Comparison of ENCODE assay signal across 19 cellular contexts in genomic region chr3:191345334-191345733, GRCh38. TPM values are rescaled to one million over a fixed set of nuclear protein-coding genes. Genes with fewer than 3 reads are reported as not detected.
DNase-seq lines count a peak whose midpoint lies in the region; ATAC-seq and TF ChIP-seq lines count a peak whose summit lies in the region.
"Had no signal": no experiment of that assay in that cellular context is flagged by ENCODE, and none has a peak within 500 bp of the region (broad histone marks: within the 10 kb centered on the region; RNA-seq: fewer than 3 reads in every experiment).

No MANE protein-coding gene starts in this region.

- H3K36me3 Mint-ChIP-seq in activated CD4-positive, alpha-beta T cell treated with anti-CD3 and anti-CD28 coated beads for 36 hours (ENCODE audit: low read depth): no peaks in the 10 kb centered on the region
- no peaks in the 10 kb centered on the region for H3K36me3 Mint-ChIP-seq in glutamatergic neuron (ENCODE audit: unreplicated experiment)

- no peak for DNase-seq in activated CD4-positive, alpha-beta T cell treated with anti-CD3 and anti-CD28 coated beads for 36 hours
- DNase-seq in activated CD4-positive, alpha-beta T cell treated with anti-CD3 and anti-CD28 coated beads for 48 hours: no peak
- DNase-seq in MM.1S: no peak
- DNase-seq in thyroid gland: no peak
- DNase-seq in glutamatergic neuron: no peak
- DNase-seq: DMS153, Kasumi-1, MV-4-11, NCI-H1417 treated with DMSO at 0.1 percent for 48 hours, NCI-H2029, NCI-H2171 treated with DMSO at 0.1 percent for 48 hours, NCI-H82, Peyer's patch, SHP77 treated with DMSO at 0.1 percent for 48 hours had no signal

- H3K36me3 ChIP-seq in MM.1S (replicated peaks; ENCODE audit: insufficient read depth, low read length): no peaks in the 10 kb centered on the region
- no peaks in the 10 kb centered on the region for H3K36me3 ChIP-seq in endocrine pancreas (ENCODE audit: control insufficient read depth, insufficient read depth, low read length)
- H3K36me3 ChIP-seq in subcutaneous abdominal adipose tissue (ENCODE audit: control insufficient read depth in 5 of 5, insufficient read depth in 5 of 5, low read length in 5 of 5): no peaks in the 10 kb centered on the region
- H3K36me3 ChIP-seq in thyroid gland: no peaks in the 10 kb centered on the region
- H3K36me3 ChIP-seq: BLaER1 treated with 17β-estradiol and CSF1 and Interleukin-3, amounts not matched to agents 10 nM and 100 nM; Peyer's patch had no signal

- intact Hi-C loops in activated CD4-positive, alpha-beta T cell treated with anti-CD3 and anti-CD28 coated beads for 36 hours (cut with DNase I, micrococcal nuclease): no loop called here
- intact Hi-C loops in thyroid gland (cut with DNase I): no loop called here

- 92% methylated on average over 5 of the region's 5 CpGs for WGBS in thyroid gland, 2 donors

- no peak for TF ChIP-seq POLR2A in thyroid gland (IDR thresholded peaks at IDR 0.05)

- no peaks in the 10 kb centered on the region for H3F3A ChIP-seq in MM.1S (ENCODE audit: insufficient read depth, low read length)

- H3K9me3 Mint-ChIP-seq in activated CD4-positive, alpha-beta T cell treated with anti-CD3 and anti-CD28 coated beads for 36 hours (ENCODE audit: low read depth): no peaks in the 10 kb centered on the region
- no peaks in the 10 kb centered on the region for H3K9me3 Mint-ChIP-seq in glutamatergic neuron (ENCODE audit: unreplicated experiment)

- TF ChIP-seq CTCF in MM.1S (IDR thresholded peaks at IDR 0.05; ENCODE audit: low read length): no peak
- TF ChIP-seq CTCF in thyroid gland (IDR thresholded peaks at IDR 0.05): no peak
- no peak for TF ChIP-seq CTCF in glutamatergic neuron (IDR thresholded peaks at IDR 0.05; ENCODE audit: partially characterized antibody, unreplicated experiment)

- peaks cover 26% of the 10 kb centered on the region for H3K4me1 Mint-ChIP-seq in activated CD4-positive, alpha-beta T cell treated with anti-CD3 and anti-CD28 coated beads for 36 hours
- H3K4me1 Mint-ChIP-seq in glutamatergic neuron (ENCODE audit: low read depth, unreplicated experiment): peaks cover 38% of the 10 kb centered on the region

- ATAC-seq in activated CD4-positive, alpha-beta T cell treated with anti-CD3 and anti-CD28 coated beads for 36 hours: peak; percentile 30
- no peak for ATAC-seq in HG03045 (IDR thresholded peaks at IDR 0.05; ENCODE audit: unreplicated experiment)

- no peaks in the 10 kb centered on the region for H3K9me2 ChIP-seq in MM.1S (replicated peaks; ENCODE audit: insufficient read depth, low read length)

- H3K9me3 ChIP-seq in MM.1S (replicated peaks; ENCODE audit: insufficient read depth, low read length): no peaks in the 10 kb centered on the region
- H3K9me3 ChIP-seq in endocrine pancreas (ENCODE audit: control insufficient read depth, low read length): no peaks in the 10 kb centered on the region
- no peaks in the 10 kb centered on the region for H3K9me3 ChIP-seq in subcutaneous abdominal adipose tissue (ENCODE audit: control insufficient read depth in 5 of 5, low read length in 5 of 5)
- H3K9me3 ChIP-seq in thyroid gland: no peaks in the 10 kb centered on the region
- H3K9me3 ChIP-seq: BLaER1 treated with 17β-estradiol and CSF1 and Interleukin-3, amounts not matched to agents 10 nM and 100 nM; Peyer's patch had no signal

- POLR2A ChIA-PET in activated CD4-positive, alpha-beta T cell treated with anti-CD3 and anti-CD28 coated beads for 36 hours (lab: Charles Lee): no interaction called here

- H2AFZ ChIP-seq in MM.1S (ENCODE audit: low read length): no peak overlapping the region

- CTCF ChIA-PET in activated CD4-positive, alpha-beta T cell treated with anti-CD3 and anti-CD28 coated beads for 36 hours (lab: Charles Lee): no interaction called here

- H4K20me1 ChIP-seq in MM.1S (ENCODE audit: insufficient read depth, low read length): no peaks in the 10 kb centered on the region

- no peak overlapping the region for H3K9ac ChIP-seq in MM.1S (ENCODE audit: low read length)
- no peak overlapping the region for H3K9ac ChIP-seq in endocrine pancreas (ENCODE audit: control insufficient read depth, insufficient read depth, low read length)
- H3K9ac ChIP-seq in subcutaneous abdominal adipose tissue (ENCODE audit: low read length in 5 of 5): no peak overlapping the region
- H3K9ac ChIP-seq: BLaER1 treated with 17β-estradiol and CSF1 and Interleukin-3, amounts not matched to agents 10 nM and 100 nM had no signal

- H3K79me2 ChIP-seq in MM.1S (ENCODE audit: low read length): peaks cover 99% of the 10 kb centered on the region

- peaks cover 14% of the 10 kb centered on the region for H3K4me1 ChIP-seq in MM.1S (ENCODE audit: low read length)
- H3K4me1 ChIP-seq in endocrine pancreas (ENCODE audit: control insufficient read depth, insufficient read depth, low read length): peaks cover 15% of the 10 kb centered on the region
- peaks cover 0 to 43% (median 39%) of the 10 kb centered on the region in 5 donors for H3K4me1 ChIP-seq in subcutaneous abdominal adipose tissue (ENCODE audit: control insufficient read depth in 5 of 5, insufficient read depth in 5 of 5, low read length in 5 of 5)
- peaks cover 49 to 53% of the 10 kb centered on the region in 2 donors for H3K4me1 ChIP-seq in thyroid gland

- no peak overlapping the region for H3K27ac Mint-ChIP-seq in activated CD4-positive, alpha-beta T cell treated with anti-CD3 and anti-CD28 coated beads for 36 hours
- no peak overlapping the region for H3K27ac Mint-ChIP-seq in glutamatergic neuron (ENCODE audit: unreplicated experiment)

- no peaks in the 10 kb centered on the region for H3K27me3 Mint-ChIP-seq in activated CD4-positive, alpha-beta T cell treated with anti-CD3 and anti-CD28 coated beads for 36 hours
- H3K27me3 Mint-ChIP-seq in glutamatergic neuron (ENCODE audit: unreplicated experiment): no peaks in the 10 kb centered on the region

- H3K4me2 ChIP-seq in MM.1S (ENCODE audit: low read depth, low read length): peak overlapping the region; percentile 31; the same call in 1 of the 2 replicates

- H3K27me3 ChIP-seq in MM.1S (replicated peaks; ENCODE audit: insufficient read depth, low read length) (no peaks in the 10 kb centered on the region), endocrine pancreas (ENCODE audit: control insufficient read depth, insufficient read depth, low read length) (no peaks in the 10 kb centered on the region), subcutaneous abdominal adipose tissue (ENCODE audit: control insufficient read depth in 5 of 5, insufficient read depth in 4 of 5, low read length in 5 of 5) (no peaks in the 10 kb centered on the region), thyroid gland (no peaks in the 10 kb centered on the region)
- H3K27me3 ChIP-seq: BLaER1 treated with 17β-estradiol and CSF1 and Interleukin-3, amounts not matched to agents 10 nM and 100 nM; Peyer's patch had no signal

- no peak overlapping the region for H3K4me3 ChIP-seq in MM.1S (ENCODE audit: low read length)
- peak overlapping the region; percentile 70 for H3K4me3 ChIP-seq in endocrine pancreas (ENCODE audit: control insufficient read depth, insufficient read depth, low read length)
- no peak overlapping the region for H3K4me3 ChIP-seq in subcutaneous abdominal adipose tissue (ENCODE audit: low read depth in 1 of 5, low read length in 5 of 5)
- no peak overlapping the region for H3K4me3 ChIP-seq in thyroid gland (replicated peaks in 1 of 3)
- H3K4me3 ChIP-seq: BLaER1 treated with 17β-estradiol and CSF1 and Interleukin-3, amounts not matched to agents 10 nM and 100 nM; Peyer's patch had no signal

- H3K4me3 Mint-ChIP-seq in activated CD4-positive, alpha-beta T cell treated with anti-CD3 and anti-CD28 coated beads for 36 hours: no peak overlapping the region
- H3K4me3 Mint-ChIP-seq in glutamatergic neuron (ENCODE audit: unreplicated experiment): no peak overlapping the region

- H3K27ac ChIP-seq in MM.1S (ENCODE audit: low read length): no peak overlapping the region
- H3K27ac ChIP-seq in subcutaneous abdominal adipose tissue (ENCODE audit: low read depth, low read length): peak overlapping the region; percentile 27
- H3K27ac ChIP-seq in thyroid gland: no peak overlapping the region
- H3K27ac ChIP-seq: 22Rv1; BLaER1 treated with 17β-estradiol and CSF1 and Interleukin-3, amounts not matched to agents 10 nM and 100 nM; Peyer's patch had no signal

RNA-seq across cellular contexts. Expression of gene UTS2B, which starts 15.0 kb away (rescaled TPM):
- total RNA-seq in activated CD4-positive, alpha-beta T cell treated with anti-CD3 and anti-CD28 coated beads for 36 hours: not detected
- total RNA-seq in thyroid gland (1 to 10 TPM in 2 of 4 donors, under 1 TPM in 1, not detected in 1; 0.27 to 2.0 (median 1.4) TPM), glutamatergic neuron (ENCODE audit: unreplicated experiment) (not detected)

RNA-seq across cellular contexts. Expression of gene CCDC50, which starts 16.1 kb away (rescaled TPM):
- total RNA-seq in activated CD4-positive, alpha-beta T cell treated with anti-CD3 and anti-CD28 coated beads for 36 hours: 10 to 100 TPM; 26.5 to 27.2 TPM
- total RNA-seq in thyroid gland: 100 to 1,000 TPM in 1 of 4 donors, 10 to 100 TPM in 3; 63.3 to 104 (median 91.1) TPM
- total RNA-seq in glutamatergic neuron (ENCODE audit: unreplicated experiment): 144 TPM
